Comparison of ENCODE assay signal across 8 cellular contexts in the genomic region with DNA sequence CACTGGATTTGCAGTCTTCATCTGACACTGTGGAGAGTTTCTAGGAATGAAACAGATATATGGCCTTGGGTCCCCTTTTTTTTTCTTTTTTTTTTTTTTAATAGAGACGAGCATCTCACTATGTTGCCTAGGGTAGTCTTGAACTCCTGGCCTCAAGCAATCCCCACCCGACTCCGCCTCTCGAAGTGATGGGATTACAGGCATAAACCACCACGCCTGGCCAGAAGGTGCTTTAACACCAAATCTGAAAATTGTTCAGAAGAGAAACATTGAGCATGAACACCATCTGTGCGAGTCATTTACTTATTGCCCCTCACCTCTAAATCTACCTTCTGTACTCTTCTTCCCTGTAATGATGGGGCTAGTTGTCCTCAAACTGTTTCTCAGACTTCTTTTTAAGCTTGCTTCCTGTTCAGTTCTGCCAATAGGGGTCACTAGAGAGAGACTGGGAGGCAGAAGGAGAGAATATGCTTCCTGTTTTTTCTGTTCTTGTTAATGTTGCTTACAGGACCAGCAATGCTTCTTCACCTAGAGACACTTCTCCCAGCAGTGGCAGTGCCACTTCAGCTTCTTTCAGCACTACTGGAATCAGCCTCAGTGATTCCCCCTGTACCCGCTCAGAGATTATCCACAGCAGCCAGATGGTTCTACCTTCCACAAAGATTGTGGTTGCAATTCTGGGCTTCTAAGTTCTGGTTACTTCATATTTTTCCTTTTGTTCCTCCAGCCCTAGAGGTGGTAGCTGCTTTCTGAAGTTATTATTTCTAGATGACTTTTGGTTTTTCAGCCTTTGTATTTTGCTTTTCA. TPM values are rescaled to one million over a fixed set of nuclear protein-coding genes. Genes with fewer than 3 reads are reported as not detected.
DNase-seq lines count a peak whose midpoint lies in the region; ATAC-seq and TF ChIP-seq lines count a peak whose summit lies in the region.

No MANE protein-coding gene starts in this region.

- peak overlapping the region; percentile 86 for H3K14ac ChIP-seq in IMR-90 (replicated peaks; ENCODE audit: low read depth, low read length)

- H3K79me2 ChIP-seq in neural cell (replicated peaks; ENCODE audit: insufficient read depth, low read length), result no peaks in the 10 kb centered on the region

- H4K91ac ChIP-seq in IMR-90 (ENCODE audit: insufficient read depth, low read depth, low read length), result peak overlapping the region; percentile 70; the same call in 1 of the 2 replicates

- H3K18ac ChIP-seq in IMR-90 (ENCODE audit: low read depth, low read length), result peak overlapping the region; percentile 80; the same call in 1 of the 2 replicates

- peaks cover 3% of the 10 kb centered on the region; the same call in 1 of the 2 replicates for H3K9me1 ChIP-seq in IMR-90 (ENCODE audit: insufficient read depth, low read length)

- CTCF ChIA-PET in IMR-90 (lab: Yijun Ruan, JAX), result interaction anchor here (0.6 to 1.4 kb wide), 10 partner anchors 11 to 1329 kb away, joined by 3 to 5 read pairs (median 4); no protein-coding TSS in a partner anchor

- peak overlapping the region; percentile 50 for H2BK5ac ChIP-seq in IMR-90 (ENCODE audit: low read depth, low read length, poor library complexity, severe bottlenecking)

- H3K56ac ChIP-seq in IMR-90 (ENCODE audit: extremely low read depth, insufficient read depth, low read length), result no peak overlapping the region

- 0 out of 2 replicates have a peak overlapping the region, but pooled peaks have one; percentile 8 for H3K27ac ChIP-seq in IMR-90 (ENCODE audit: insufficient read depth, low read length)
- peak overlapping the region; percentile 8 for H3K27ac ChIP-seq in neural cell (ENCODE audit: low read length)

- H3K9me2 ChIP-seq in neural cell (ENCODE audit: insufficient read depth, low read length), result no peaks in the 10 kb centered on the region

- H3K4me2 ChIP-seq in IMR-90 (ENCODE audit: low read depth, low read length), result no peak overlapping the region
- no peak overlapping the region for H3K4me2 ChIP-seq in neural cell (ENCODE audit: low read length)

- BruUV-seq in IMR-90 (replicated peaks; lab: Mats Ljungman, UMichigan), result no TSS peak

- H3K36me3 ChIP-seq in IMR-90 (ENCODE audit: control insufficient read depth, insufficient read depth, low read length) (no peaks in the 10 kb centered on the region), neural cell (ENCODE audit: insufficient read depth, low read length) (no peaks in the 10 kb centered on the region)

- TF ChIP-seq POLR2A in IMR-90 (IDR thresholded peaks at IDR 0.05; ENCODE audit: low read depth, low read length), result no peak

- H3K9me3 ChIP-seq in IMR-90 (ENCODE audit: control insufficient read depth, insufficient read depth, low read length) (0 out of 2 replicates have a peak, but pooled peaks cover 2% of the 10 kb centered on the region), neural cell (ENCODE audit: low read length) (no peaks in the 10 kb centered on the region)

- in situ Hi-C loops in IMR-90 (cut with MboI; ENCODE audit: low sequenced_read_pairs), result no loop called here
- in situ Hi-C loops in SK-MEL-5 (cut with HindIII; ENCODE audit: low pct_unique_long_range_greater_than_20kb, low sequenced_read_pairs), result no loop called here

- H3K4me1 ChIP-seq in IMR-90 (ENCODE audit: control insufficient read depth, insufficient read depth, low read length), result peaks cover 2% of the 10 kb centered on the region; the same call in 1 of the 2 replicates

- TF ChIP-seq RAD21 in IMR-90 (IDR thresholded peaks at IDR 0.05; ENCODE audit: low read length) (peak; percentile 58), neural cell (conservative IDR thresholded peaks at IDR 0.05) (no peak)

- peak overlapping the region; percentile 81 for H2BK120ac ChIP-seq in IMR-90 (ENCODE audit: low read depth, low read length)

- peak overlapping the region; percentile 59; the same call in 1 of the 2 replicates for H3K23ac ChIP-seq in IMR-90 (ENCODE audit: low read depth, low read length)

- H4K20me1 ChIP-seq in IMR-90 (ENCODE audit: insufficient read depth, low read length) (no peaks in the 10 kb centered on the region), neural cell (ENCODE audit: insufficient read depth) (no peaks in the 10 kb centered on the region)

- WGBS in IMR-90 (ENCODE audit: extremely low coverage in 2 of 2, insufficient read length in 1 of 2), 2 experiments, result 80% methylated on average over 3 of the region's 7 CpGs; no CpG with 5 or more reads in 1 of the 2 experiments

- dilution Hi-C loops in IMR-90 (cut with HindIII; ENCODE audit: low sequenced_read_pairs, unreplicated experiment), result no loop called here

- H3K27me3 ChIP-seq in IMR-90 (ENCODE audit: control insufficient read depth, insufficient read depth, low read length) (no peaks in the 10 kb centered on the region), neural cell (ENCODE audit: insufficient read depth, low read depth, low read length) (no peaks in the 10 kb centered on the region)

- no peaks in the 10 kb centered on the region for H3F3A ChIP-seq in neural cell (ENCODE audit: insufficient read depth, low read length, poor library complexity, severe bottlenecking)

- DNase-seq in NCI-H2227 (lab: John Stamatoyannopoulos, UW; ENCODE audit: unreplicated experiment) (peak; percentile 13), NCI-H2227 treated with DMSO at 0.1 percent for 48 hours (lab: John Stamatoyannopoulos, UW) (no peak), IMR-90 (peak; percentile 72), SK-MEL-5 (ENCODE audit: low read depth, low spot score) (peak; percentile 85), DMS114 treated with DMSO at 0.1 percent for 48 hours (lab: John Stamatoyannopoulos, UW; ENCODE audit: unreplicated experiment) (no peak)

- peak; percentile 74 for TF ChIP-seq CTCF in IMR-90 (conservative IDR thresholded peaks at IDR 0.05; ENCODE audit: low read depth, low read length)
- TF ChIP-seq CTCF in neural cell (IDR thresholded peaks at IDR 0.05; ENCODE audit: poor library complexity, severe bottlenecking), result peak; percentile 44

- H3K9ac ChIP-seq in IMR-90 (ENCODE audit: low read depth, low read length) (no peak overlapping the region), neural cell (ENCODE audit: low read length) (no peak overlapping the region)

- peak; percentile 71 for ATAC-seq in IMR-90 (ENCODE audit: low read depth)
- ATAC-seq in esophagus mucosa, result peak; percentile 68
- ATAC-seq in GM18519 (IDR thresholded peaks at IDR 0.05; ENCODE audit: low FRiP score, unreplicated experiment), result no peak

- H2AFZ ChIP-seq in IMR-90 (replicated peaks; ENCODE audit: low read length, poor library complexity) (peak overlapping the region; percentile 86), neural cell (ENCODE audit: low read depth, low read length) (no peak overlapping the region)

- no peak overlapping the region for H3K4me3 ChIP-seq in IMR-90 (ENCODE audit: insufficient read depth, low read depth, low read length)
- no peak overlapping the region for H3K4me3 ChIP-seq in neural cell (ENCODE audit: low read length)

- H3K79me1 ChIP-seq in IMR-90 (ENCODE audit: low read depth in 1 of 2, low read length in 2 of 2), result peaks cover 4 to 5% of the 10 kb centered on the region in 2 experiments; a peak in 3 of 4 replicates

- no peak overlapping the region for H2AK5ac ChIP-seq in IMR-90 (ENCODE audit: low read depth, low read length)

- peak overlapping the region; percentile 70 for H3K4ac ChIP-seq in IMR-90 (ENCODE audit: low read depth, low read length)

- peak overlapping the region in 1 of 2 experiments; percentile 94; a peak in 3 of 4 replicates for H4K8ac ChIP-seq in IMR-90 (ENCODE audit: low read depth in 2 of 2, low read length in 2 of 2)

- H2BK15ac ChIP-seq in IMR-90 (ENCODE audit: low read depth, low read length), result peak overlapping the region; percentile 81; the same call in 1 of the 3 replicates

- no peak overlapping the region for H2AK9ac ChIP-seq in IMR-90 (replicated peaks; ENCODE audit: low read depth, low read length, poor library complexity)

- H2BK20ac ChIP-seq in IMR-90 (ENCODE audit: low read depth, low read length), result 0 out of 2 replicates have a peak overlapping the region, but pooled peaks have one; percentile 49

- peak overlapping the region; percentile 90 for H4K5ac ChIP-seq in IMR-90 (ENCODE audit: low read depth, low read length)

- intact Hi-C loops in IMR-90 (cut with micrococcal nuclease), result no loop called here

- POLR2A ChIA-PET in IMR-90 (lab: Charles Lee; ENCODE audit: unreplicated experiment), result no interaction called here

- TF ChIP-seq EP300 in neural cell (conservative IDR thresholded peaks at IDR 0.05; ENCODE audit: poor library complexity, severe bottlenecking), result no peak

TF ChIP-seq in IMR-90, 13 proteins besides CTCF, POLR2A, EP300 and RAD21:
- no peak for TF ChIP-seq NFE2L2 (IDR thresholded peaks at IDR 0.05; ENCODE audit: low read depth, low read length)
- peak; percentile 45 for TF ChIP-seq SMC3 (IDR thresholded peaks at IDR 0.05; ENCODE audit: low read depth, low read length)

TF ChIP-seq in neural cell, 6 proteins besides CTCF, POLR2A, EP300 and RAD21 (continues in another document):
- TF ChIP-seq MXI1 (conservative IDR thresholded peaks at IDR 0.05; ENCODE audit: poor library complexity, severe bottlenecking), result no peak

RNA-seq across cellular contexts. Expression of gene ZBED5, which starts 20.8 kb away (rescaled TPM):
- total RNA-seq in IMR-90 (2012; rRNA removed) (30.8 and 35.6 TPM in 2 replicates), esophagus mucosa (16.5 TPM)
- polyA plus RNA-seq in IMR-90 (2012; rRNA removed) (26.1 and 28.2 TPM in 2 replicates), neural cell (159 and 178 TPM in 2 replicates)
- polyA plus RNA-seq in IMR-90 (2012; cell fraction: cytosol; rRNA removed), result 2.9 and 6.5 TPM in 2 replicates
- 9.6 and 84.5 TPM in 2 replicates for polyA plus RNA-seq in IMR-90 (2012; cell fraction: nucleus; rRNA removed; ENCODE audit: low replicate concordance)
- 27.5 and 32.3 TPM in 2 replicates for total RNA-seq in SK-MEL-5 (2014; rRNA removed; shearing (Covaris generic))
- polyA plus RNA-seq in SK-MEL-5 (2015; cell fraction: cytosol; rRNA removed), result 19.2 and 33.5 TPM in 2 replicates
- 250 and 253 TPM in 2 replicates for polyA plus RNA-seq in SK-MEL-5 (2015; cell fraction: nucleus; rRNA removed)
- 124 and 133 TPM in 2 replicates for polyA minus RNA-seq in neural cell

Comparison
In these comparisons a context has a peak if more than half of its experiments do, and no peak if none do; other contexts are left out.
1. DNase-seq: peak in NCI-H2227 (single experiment), IMR-90 (single experiment) and SK-MEL-5 (single experiment); none in NCI-H2227 treated with DMSO at 0.1 percent for 48 hours (single experiment) and DMS114 treated with DMSO at 0.1 percent for 48 hours (single experiment).